Comparison of ENCODE assay signal across 15 cellular contexts in the genomic region with DNA sequence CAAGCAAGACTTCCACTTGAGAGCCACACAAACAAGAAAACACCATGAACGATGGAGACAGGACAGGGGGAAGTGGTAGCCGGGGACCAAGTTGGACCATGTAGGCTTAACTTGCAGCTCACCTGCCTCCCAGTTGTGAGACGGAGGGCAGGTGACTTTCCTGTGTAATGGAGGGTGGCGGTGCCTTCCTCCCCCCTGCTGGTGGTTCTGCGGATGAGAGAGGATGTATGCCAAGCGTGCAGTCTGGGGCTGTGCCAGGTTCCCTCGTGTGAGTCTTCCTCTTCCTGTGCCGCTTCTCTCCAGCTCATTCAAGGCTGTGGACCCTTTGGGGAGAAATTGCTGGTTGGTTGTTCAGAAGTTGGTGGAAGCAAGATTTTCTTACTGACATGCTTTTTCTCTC. TPM values are rescaled to one million over a fixed set of nuclear protein-coding genes. Genes with fewer than 3 reads are reported as not detected.
DNase-seq lines count a peak whose midpoint lies in the region; ATAC-seq and TF ChIP-seq lines count a peak whose summit lies in the region.
"Had no signal": no experiment of that assay in that cellular context is flagged by ENCODE, and none has a peak within 500 bp of the region (broad histone marks: within the 10 kb centered on the region; RNA-seq: fewer than 3 reads in every experiment).

No MANE protein-coding gene starts in this region.

- no peak overlapping the region for H2AFZ ChIP-seq in PC-3 (ENCODE audit: low read length)

- H3F3A ChIP-seq in PC-3 (ENCODE audit: low read length, unreplicated experiment): no peaks in the 10 kb centered on the region

- ATAC-seq in PC-3 (peak; percentile 42), HG03196 (IDR thresholded peaks at IDR 0.05; ENCODE audit: unreplicated experiment) (no peak)
- ATAC-seq: activated T-cell treated with anti-CD3 and anti-CD28 coated beads, Interleukin-2, amount 50 U/mL, for 4 hours; effector memory CD8-positive, alpha-beta T cell; lower lobe of right lung; stimulated activated naive CD8-positive, alpha-beta T cell treated with anti-CD3 and anti-CD28 coated beads, Interleukin-15, amount 100 ng/mL, for 72 hours had no signal

- TF ChIP-seq CTCF in PC-3 (conservative IDR thresholded peaks at IDR 0.05; ENCODE audit: low read depth, low read length): no peak
- peak in 2 of 4 experiments; percentile 12 to 22 for TF ChIP-seq CTCF in prostate gland (IDR thresholded peaks at IDR 0.05)

- H3K27ac ChIP-seq in PC-3 (ENCODE audit: low read length) (no peak overlapping the region), prostate gland (no peak overlapping the region)
- H3K27ac ChIP-seq: lower lobe of right lung had no signal

- H4K20me1 ChIP-seq in PC-3 (ENCODE audit: low read length): no peaks in the 10 kb centered on the region

- BruUV-seq in PC-3 (replicated peaks; lab: Mats Ljungman, UMichigan): no TSS peak

- TF ChIP-seq POLR2A in prostate gland (IDR thresholded peaks at IDR 0.05): no peak

- 18% methylated on average over 8 of the region's 8 CpGs for WGBS in prostate gland

- no peaks in the 10 kb centered on the region for H3K9me3 ChIP-seq in PC-3 (ENCODE audit: low read length)
- H3K9me3 ChIP-seq in prostate gland: no peaks in the 10 kb centered on the region
- H3K9me3 ChIP-seq: lower lobe of right lung had no signal

- in situ Hi-C loops in G401 (cut with HindIII; ENCODE audit: low sequenced_read_pairs): loop anchor here (25.0 kb wide), 1 partner anchor 90 kb away; no protein-coding TSS in a partner anchor

- intact Hi-C loops in PC-3 (cut with micrococcal nuclease) (no loop called here), prostate gland (cut with DNase I) (no loop called here)

- H3K79me2 ChIP-seq in PC-3 (ENCODE audit: low read length): no peaks in the 10 kb centered on the region

- DNase-seq in G401 (ENCODE audit: low spot score) (peak; percentile 9), NCI-H187 (lab: John Stamatoyannopoulos, UW) (peak; percentile 61 to 83), PC-3 (peak; percentile 26), prostate gland (ENCODE audit: low spot score) (peak; percentile 44), cerebellum (ENCODE audit: low spot score) (no peak)
- DNase-seq in stimulated activated CD4-positive, alpha-beta T cell treated with anti-CD3 and anti-CD28 coated beads, Interleukin-2, amount 100 ng/mL, for 24 hours: no peak
- DNase-seq: activated T-cell treated with anti-CD3 and anti-CD28 coated beads, Interleukin-2, amount 50 U/mL, for 4 hours; amygdala; effector memory CD8-positive, alpha-beta T cell; lower lobe of right lung; stimulated activated CD4-positive, alpha-beta T cell treated with anti-CD3 and anti-CD28 coated beads, Interleukin-4, amount 100 ng/mL, for 24 hours; stimulated activated naive CD8-positive, alpha-beta T cell treated with anti-CD3 and anti-CD28 coated beads, Interleukin-15, amount 100 ng/mL, for 72 hours had no signal

- no peak overlapping the region for H3K9ac ChIP-seq in PC-3 (ENCODE audit: low read length)

- CTCF ChIA-PET in PC-3 (lab: Charles Lee): no interaction called here

- H3K36me3 ChIP-seq in PC-3 (ENCODE audit: low read depth, low read length): no peaks in the 10 kb centered on the region
- H3K36me3 ChIP-seq in prostate gland: no peaks in the 10 kb centered on the region
- H3K36me3 ChIP-seq: lower lobe of right lung had no signal

- POLR2A ChIA-PET in PC-3 (lab: Charles Lee; ENCODE audit: unreplicated experiment): no interaction called here

- H3K4me1 ChIP-seq in PC-3 (ENCODE audit: insufficient read depth, low read length): no peaks in the 10 kb centered on the region
- no peaks in the 10 kb centered on the region for H3K4me1 ChIP-seq in prostate gland (replicated peaks)
- H3K4me1 ChIP-seq: lower lobe of right lung had no signal

- H3K4me2 ChIP-seq in PC-3 (ENCODE audit: low read length): no peak overlapping the region

- no peaks in the 10 kb centered on the region for H3K9me2 ChIP-seq in PC-3 (replicated peaks; ENCODE audit: low read length)

- H3K27me3 ChIP-seq in PC-3 (ENCODE audit: low read length) (no peaks in the 10 kb centered on the region), prostate gland (replicated peaks; ENCODE audit: insufficient read depth) (no peaks in the 10 kb centered on the region)

- no peak overlapping the region for H3K4me3 ChIP-seq in PC-3 (ENCODE audit: low read length)
- H3K4me3 ChIP-seq in prostate gland: no peak overlapping the region
- H3K4me3 ChIP-seq: lower lobe of right lung had no signal

RNA-seq across cellular contexts. Expression of gene MPPED1, which starts 35.1 kb away (rescaled TPM):
- not detected in 2 replicates for total RNA-seq in G401 (2014; rRNA removed; shearing (Covaris generic))
- total RNA-seq in PC-3 (2014; rRNA removed) (not detected in 2 replicates), prostate gland (1 to 10 TPM in 1 of 2 donors, under 1 TPM in 1; 0.77 to 6.4 TPM), cerebellum (7.7 TPM)
- total RNA-seq: activated T-cell treated with anti-CD3 and anti-CD28 coated beads, Interleukin-2, amount 50 U/mL, for 4 hours; lower lobe of right lung; osteocyte; RPMI7951 had no signal

Comparison
In these comparisons a context has a peak if more than half of its experiments do, and no peak if none do; other contexts are left out.
1. DNase-seq: peak in G401 (single experiment), NCI-H187 (2 of 2), PC-3 (single experiment) and prostate gland (single experiment); none in cerebellum (single experiment) and stimulated activated CD4-positive, alpha-beta T cell treated with anti-CD3 and anti-CD28 coated beads, Interleukin-2, amount 100 ng/mL, for 24 hours (0 of 2).